ENCODE assay signal across 8 cellular contexts in genomic region chrX:123422875-123423274, GRCh38.
DNase-seq lines count a peak whose midpoint lies in the region; ATAC-seq and TF ChIP-seq lines count a peak whose summit lies in the region.

No MANE protein-coding gene starts in this region.

- no peaks in the 10 kb centered on the region for H3K36me3 Mint-ChIP-seq in endothelial cell (ENCODE audit: low read depth, unreplicated experiment)
- no peaks in the 10 kb centered on the region for H3K36me3 Mint-ChIP-seq in progenitor cell of endocrine pancreas (ENCODE audit: insufficient read depth)
- no peaks in the 10 kb centered on the region for H3K36me3 Mint-ChIP-seq in activated CD4-positive, alpha-beta T cell treated with anti-CD3 and anti-CD28 coated beads, Interleukin-2, amount 10 ng/mL, durations not matched to agents 7 days and 5 days (ENCODE audit: low read depth)

- no peak for ATAC-seq in HG03460 (IDR thresholded peaks at IDR 0.05; ENCODE audit: unreplicated experiment)

- H3K4me3 Mint-ChIP-seq in endothelial cell (ENCODE audit: unreplicated experiment) (no peak overlapping the region), progenitor cell of endocrine pancreas (ENCODE audit: low read depth) (no peak overlapping the region)
- no peak overlapping the region for H3K4me3 Mint-ChIP-seq in activated CD4-positive, alpha-beta T cell treated with anti-CD3 and anti-CD28 coated beads, Interleukin-2, amount 10 ng/mL, durations not matched to agents 7 days and 5 days

- H3K9me3 Mint-ChIP-seq in endothelial cell (ENCODE audit: unreplicated experiment) (no peaks in the 10 kb centered on the region), progenitor cell of endocrine pancreas (ENCODE audit: low read depth) (peaks cover 3% of the 10 kb centered on the region)
- H3K9me3 Mint-ChIP-seq in activated CD4-positive, alpha-beta T cell treated with anti-CD3 and anti-CD28 coated beads, Interleukin-2, amount 10 ng/mL, durations not matched to agents 7 days and 5 days = no peaks in the 10 kb centered on the region

- TF ChIP-seq CTCF in endothelial cell (IDR thresholded peaks at IDR 0.05; ENCODE audit: unreplicated experiment) (peak; percentile 39), progenitor cell of endocrine pancreas (IDR thresholded peaks at IDR 0.05; ENCODE audit: unreplicated experiment) (peak; percentile 62)

- CTCF ChIA-PET in activated CD4-positive, alpha-beta T cell treated with anti-CD3 and anti-CD28 coated beads, Interleukin-2, amount 10 ng/mL, durations not matched to agents 7 days and 5 days (lab: Charles Lee) = no interaction called here

- DNase-seq in NCI-H2081 (lab: John Stamatoyannopoulos, UW) (peak; percentile 29 to 33), NCI-H2081 treated with DMSO at 0.1 percent for 48 hours (lab: John Stamatoyannopoulos, UW) (no peak), NCI-H460 (ENCODE audit: extremely low read depth, low read depth) (peak; percentile 13), endothelial cell (ENCODE audit: low spot score) (peak; percentile 3), progenitor cell of endocrine pancreas (ENCODE audit: low spot score, unreplicated experiment) (no peak), GF-D8 (lab: John Stamatoyannopoulos, UW) (no peak)
- DNase-seq in activated CD4-positive, alpha-beta T cell treated with anti-CD3 and anti-CD28 coated beads, Interleukin-2, amount 10 ng/mL, durations not matched to agents 7 days and 5 days = no peak

- no peaks in the 10 kb centered on the region for H3K4me1 Mint-ChIP-seq in endothelial cell (ENCODE audit: unreplicated experiment)
- no peaks in the 10 kb centered on the region for H3K4me1 Mint-ChIP-seq in progenitor cell of endocrine pancreas (ENCODE audit: low read depth)
- H3K4me1 Mint-ChIP-seq in activated CD4-positive, alpha-beta T cell treated with anti-CD3 and anti-CD28 coated beads, Interleukin-2, amount 10 ng/mL, durations not matched to agents 7 days and 5 days = no peaks in the 10 kb centered on the region

- H3K27me3 Mint-ChIP-seq in endothelial cell (ENCODE audit: unreplicated experiment) (no peaks in the 10 kb centered on the region), progenitor cell of endocrine pancreas (no peaks in the 10 kb centered on the region)
- H3K27me3 Mint-ChIP-seq in activated CD4-positive, alpha-beta T cell treated with anti-CD3 and anti-CD28 coated beads, Interleukin-2, amount 10 ng/mL, durations not matched to agents 7 days and 5 days = peaks cover 2% of the 10 kb centered on the region

- H3K27ac Mint-ChIP-seq in endothelial cell (ENCODE audit: unreplicated experiment) = no peak overlapping the region
- H3K27ac Mint-ChIP-seq in progenitor cell of endocrine pancreas = no peak overlapping the region
- no peak overlapping the region for H3K27ac Mint-ChIP-seq in activated CD4-positive, alpha-beta T cell treated with anti-CD3 and anti-CD28 coated beads, Interleukin-2, amount 10 ng/mL, durations not matched to agents 7 days and 5 days

- POLR2A ChIA-PET in activated CD4-positive, alpha-beta T cell treated with anti-CD3 and anti-CD28 coated beads, Interleukin-2, amount 10 ng/mL, durations not matched to agents 7 days and 5 days (lab: Charles Lee) = no interaction called here

Comparison
In these comparisons a context has a peak if more than half of its experiments do, and no peak if none do; other contexts are left out.
1. DNase-seq: peak in NCI-H2081 (2 of 2), NCI-H460 (single experiment) and endothelial cell (single experiment); none in NCI-H2081 treated with DMSO at 0.1 percent for 48 hours (single experiment), progenitor cell of endocrine pancreas (single experiment), GF-D8 (single experiment) and activated CD4-positive, alpha-beta T cell treated with anti-CD3 and anti-CD28 coated beads, Interleukin-2, amount 10 ng/mL, durations not matched to agents 7 days and 5 days (single experiment).